Comparison of ENCODE assay signal across 11 cellular contexts in genomic region chr19:57034544-57034943, GRCh38.
"Had no signal": no experiment of that assay in that cellular context is flagged by ENCODE, and none has a peak within 500 bp of the region (broad histone marks: within the 10 kb centered on the region; RNA-seq: fewer than 3 reads in every experiment).

No MANE protein-coding gene starts in this region.

- H3K36me3 ChIP-seq: HAP-1 had no signal

- H3K4me2 ChIP-seq: GM23338 had no signal

- ATAC-seq: GM23338, HCT116 had no signal

- FAIRE-seq: H1, H54 had no signal

- H3K27ac ChIP-seq: GM23248 had no signal

- H2AFZ ChIP-seq: GM23248, GM23338 had no signal

- H3K9me3 ChIP-seq: HAP-1 had no signal

- H3K4me3 ChIP-seq: GM23248, GM23338, HAP-1 had no signal

- H3K4me1 ChIP-seq: HAP-1 had no signal

- H3K9ac ChIP-seq: GM23248 had no signal

- DNase-seq: GM23248, GOT3, H7, H9, HCEC 1CT, HFFc6 had no signal
